ENCODE assay signal across 1 cellular context in genomic region chr10:75904499-75905283, GRCh38.
TF ChIP-seq lines count a peak whose summit lies in the region.

No MANE protein-coding gene starts in this region.

TF ChIP-seq in K562, 482 proteins besides CTCF, POLR2A, EP300 and RAD21 (continued from another document and continues in another):
- no peak for TF ChIP-seq XRCC4 (IDR thresholded peaks at IDR 0.05; ENCODE audit: extremely low read depth, insufficient read depth, insufficient read length)
- TF ChIP-seq BRCA1 (IDR thresholded peaks at IDR 0.05): no peak
- TF ChIP-seq BRCA1 (CRISPR knock-in tag; IDR thresholded peaks at IDR 0.05): no peak
- peak; percentile 63 for TF ChIP-seq ELF1 (tag; IDR thresholded peaks at IDR 0.05)
- no peak for TF ChIP-seq RBM25 (IDR thresholded peaks at IDR 0.05; ENCODE audit: low read depth, low read length, severe bottlenecking)
- TF ChIP-seq BRD9 (IDR thresholded peaks at IDR 0.05; ENCODE audit: low read depth, partially characterized antibody): no peak
- TF ChIP-seq DDX20 (tag; IDR thresholded peaks at IDR 0.05; ENCODE audit: low read depth): no peak
- TF ChIP-seq HES1 (IDR thresholded peaks at IDR 0.05; ENCODE audit: low read depth): no peak
- no peak for TF ChIP-seq SAP30 (IDR thresholded peaks at IDR 0.05; ENCODE audit: borderline replicate concordance, insufficient read depth, low read depth, low read length, poor library complexity, severe bottlenecking)
- no peak for TF ChIP-seq ZNF778 (CRISPR knock-in tag; IDR thresholded peaks at IDR 0.05)
- no peak for TF ChIP-seq KLF13 (tag; IDR thresholded peaks at IDR 0.05; ENCODE audit: borderline replicate concordance, low read depth)
- TF ChIP-seq CUX1 (CRISPR knock-in tag; IDR thresholded peaks at IDR 0.05): no peak
- no peak for TF ChIP-seq ZNF197 (CRISPR knock-in tag; IDR thresholded peaks at IDR 0.05; ENCODE audit: low read depth)
- peak in 1 of 2 experiments; percentile 54; a peak in 1 of 4 replicates for TF ChIP-seq ZNF639 (CRISPR knock-in tag; conservative IDR thresholded peaks at IDR 0.05 in 1 of 2, IDR thresholded peaks at IDR 0.05 in 1 of 2)
- no peak for TF ChIP-seq ZNF277 (CRISPR knock-in tag; IDR thresholded peaks at IDR 0.05; ENCODE audit: borderline replicate concordance)
- no peak for TF ChIP-seq TCF7L2 (IDR thresholded peaks at IDR 0.05; ENCODE audit: low read depth, low read length)
- TF ChIP-seq PTTG1 (tag; IDR thresholded peaks at IDR 0.05; ENCODE audit: low read depth): no peak
- no peak for TF ChIP-seq ZNF311 (CRISPR knock-in tag; IDR thresholded peaks at IDR 0.05)
- no peak for TF ChIP-seq NR0B1 (IDR thresholded peaks at IDR 0.05; ENCODE audit: partially characterized antibody)
- TF ChIP-seq HBP1 (CRISPR knock-in tag; IDR thresholded peaks at IDR 0.05): no peak
- no peak for TF ChIP-seq TRIM28 (IDR thresholded peaks at IDR 0.05)
- no peak for TF ChIP-seq FIP1L1 (IDR thresholded peaks at IDR 0.05; ENCODE audit: low read depth, low read length, poor library complexity, severe bottlenecking)
- no peak for TF ChIP-seq NFE2L1 (tag; IDR thresholded peaks at IDR 0.05; ENCODE audit: borderline replicate concordance, low read depth)
- no peak for TF ChIP-seq ZNF239 (CRISPR knock-in tag; IDR thresholded peaks at IDR 0.05)
- TF ChIP-seq RBM15 (IDR thresholded peaks at IDR 0.05; ENCODE audit: insufficient read depth, low read length): no peak
- no peak for TF ChIP-seq ZNF780A (CRISPR knock-in tag; IDR thresholded peaks at IDR 0.05)
- no peak for TF ChIP-seq TCF3 (CRISPR knock-in tag; IDR thresholded peaks at IDR 0.05)
- TF ChIP-seq HMBOX1 (IDR thresholded peaks at IDR 0.05): peak; percentile 53; the same call in 1 of the 2 replicates
- TF ChIP-seq SNIP1 (IDR thresholded peaks at IDR 0.05; ENCODE audit: low read depth): no peak
- TF ChIP-seq MGA (IDR thresholded peaks at IDR 0.05): no peak
- TF ChIP-seq GTF2F1 (IDR thresholded peaks at IDR 0.05; ENCODE audit: low read depth, low read length): no peak
- peak; percentile 62; the same call in 1 of the 2 replicates for TF ChIP-seq RNF2 (IDR thresholded peaks at IDR 0.05)
